ENCODE assay signal across 8 cellular contexts in genomic region chr11:35139883-35140282, GRCh38. TPM values are rescaled to one million over a fixed set of nuclear protein-coding genes. Genes with fewer than 3 reads are reported as not detected.
A peak's percentile ranks its signal among the peaks of the same experiment; 100 is the strongest.
DNase-seq lines count a peak whose midpoint lies in the region; ATAC-seq and TF ChIP-seq lines count a peak whose summit lies in the region.

No MANE protein-coding gene starts in this region.

- H3K36me3 ChIP-seq in SJCRH30 (no peaks in the 10 kb centered on the region), rectal smooth muscle tissue (ENCODE audit: control insufficient read depth, insufficient read depth, low read length) (no peaks in the 10 kb centered on the region)

- H3K4me3 ChIP-seq in SJCRH30 (no peak overlapping the region), fibroblast of mammary gland (ENCODE audit: control insufficient read depth, low read depth, low read length) (peak overlapping the region; percentile 100), rectal smooth muscle tissue (ENCODE audit: low read length) (peak overlapping the region; percentile 71)

- no peaks in the 10 kb centered on the region for H3K9me3 ChIP-seq in SJCRH30 (replicated peaks)

- H3K27me3 ChIP-seq in SJCRH30 (no peaks in the 10 kb centered on the region), rectal smooth muscle tissue (ENCODE audit: control insufficient read depth, insufficient read depth, low read length) (no peaks in the 10 kb centered on the region)

- ATAC-seq in GM18907 (IDR thresholded peaks at IDR 0.05; ENCODE audit: unreplicated experiment): no peak
- no peak for ATAC-seq in HG02610 (IDR thresholded peaks at IDR 0.05; ENCODE audit: unreplicated experiment)

- H3K4me1 ChIP-seq in SJCRH30 (peaks cover 10% of the 10 kb centered on the region), rectal smooth muscle tissue (ENCODE audit: control insufficient read depth, insufficient read depth, low read length) (peaks cover 22% of the 10 kb centered on the region)

- no peak overlapping the region for H3K27ac ChIP-seq in SJCRH30
- H3K27ac ChIP-seq in rectal smooth muscle tissue (ENCODE audit: low read depth, low read length): peak overlapping the region; percentile 97

- H3K9ac ChIP-seq in rectal smooth muscle tissue (ENCODE audit: low read length): peak overlapping the region; percentile 89

- DNase-seq in SJCRH30 (peak; percentile 31 to 56), fibroblast of mammary gland (ENCODE audit: low read depth) (no peak), NOMO-1 treated with dmso at 0.1 percent for 144 hours (lab: John Stamatoyannopoulos, UW; ENCODE audit: unreplicated experiment) (no peak), GM10266 (ENCODE audit: extremely low spot score) (no peak)

- TF ChIP-seq CTCF in GM12872 (IDR thresholded peaks at IDR 0.05; ENCODE audit: insufficient read depth, low read depth, low read length) (0 out of 3 replicates have a peak, but pooled peaks have one; percentile 0), fibroblast of mammary gland (conservative IDR thresholded peaks at IDR 0.05; ENCODE audit: control insufficient read depth, insufficient read depth, low read depth, low read length) (no peak), GM10266 (IDR thresholded peaks at IDR 0.05; ENCODE audit: control insufficient read depth, insufficient read depth, low read depth, missing control alignments) (no peak)

RNA-seq across cellular contexts. Expression of gene CD44, which starts 0.9 kb away (rescaled TPM):
- 0.04 and 0.05 TPM in 2 replicates for total RNA-seq in SJCRH30 (2014; rRNA removed; shearing (Covaris generic))

Comparison
In these comparisons a context has a peak if more than half of its experiments do, and no peak if none do; other contexts are left out.
1. DNase-seq: peak in SJCRH30 (2 of 2); none in fibroblast of mammary gland (single experiment), NOMO-1 treated with dmso at 0.1 percent for 144 hours (single experiment) and GM10266 (single experiment).